In the genomic region with DNA sequence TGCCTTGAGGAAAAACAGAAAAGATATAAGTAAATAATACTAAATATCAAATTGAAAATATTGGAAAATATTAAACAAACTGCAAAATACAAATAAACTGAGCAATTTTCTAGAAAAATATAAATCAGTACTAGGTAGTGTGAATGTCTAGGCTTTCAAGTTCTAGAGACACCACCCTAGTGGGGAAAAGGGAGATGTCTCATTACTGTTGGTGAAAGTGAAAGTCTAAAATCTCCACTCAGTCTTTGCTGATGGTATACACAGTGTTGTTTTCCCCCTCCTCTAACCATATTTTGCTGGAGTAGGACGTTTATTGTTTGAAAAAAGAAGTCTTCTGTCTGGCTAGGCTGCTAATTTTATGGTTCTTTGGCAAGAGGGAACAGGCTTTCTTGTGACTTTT, we compare ENCODE assay signal across 1 cellular context.
TF ChIP-seq lines count a peak whose summit lies in the region.

No MANE protein-coding gene starts in this region.

TF ChIP-seq in GM23338, 12 proteins besides CTCF, POLR2A, EP300 and RAD21 (continued from another document):
- TF ChIP-seq, protein P1, sequence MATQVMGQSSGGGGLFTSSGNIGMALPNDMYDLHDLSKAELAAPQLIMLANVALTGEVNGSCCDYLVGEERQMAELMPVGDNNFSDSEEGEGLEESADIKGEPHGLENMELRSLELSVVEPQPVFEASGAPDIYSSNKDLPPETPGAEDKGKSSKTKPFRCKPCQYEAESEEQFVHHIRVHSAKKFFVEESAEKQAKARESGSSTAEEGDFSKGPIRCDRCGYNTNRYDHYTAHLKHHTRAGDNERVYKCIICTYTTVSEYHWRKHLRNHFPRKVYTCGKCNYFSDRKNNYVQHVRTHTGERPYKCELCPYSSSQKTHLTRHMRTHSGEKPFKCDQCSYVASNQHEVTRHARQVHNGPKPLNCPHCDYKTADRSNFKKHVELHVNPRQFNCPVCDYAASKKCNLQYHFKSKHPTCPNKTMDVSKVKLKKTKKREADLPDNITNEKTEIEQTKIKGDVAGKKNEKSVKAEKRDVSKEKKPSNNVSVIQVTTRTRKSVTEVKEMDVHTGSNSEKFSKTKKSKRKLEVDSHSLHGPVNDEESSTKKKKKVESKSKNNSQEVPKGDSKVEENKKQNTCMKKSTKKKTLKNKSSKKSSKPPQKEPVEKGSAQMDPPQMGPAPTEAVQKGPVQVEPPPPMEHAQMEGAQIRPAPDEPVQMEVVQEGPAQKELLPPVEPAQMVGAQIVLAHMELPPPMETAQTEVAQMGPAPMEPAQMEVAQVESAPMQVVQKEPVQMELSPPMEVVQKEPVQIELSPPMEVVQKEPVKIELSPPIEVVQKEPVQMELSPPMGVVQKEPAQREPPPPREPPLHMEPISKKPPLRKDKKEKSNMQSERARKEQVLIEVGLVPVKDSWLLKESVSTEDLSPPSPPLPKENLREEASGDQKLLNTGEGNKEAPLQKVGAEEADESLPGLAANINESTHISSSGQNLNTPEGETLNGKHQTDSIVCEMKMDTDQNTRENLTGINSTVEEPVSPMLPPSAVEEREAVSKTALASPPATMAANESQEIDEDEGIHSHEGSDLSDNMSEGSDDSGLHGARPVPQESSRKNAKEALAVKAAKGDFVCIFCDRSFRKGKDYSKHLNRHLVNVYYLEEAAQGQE (IDR thresholded peaks at IDR 0.05; ENCODE audit: unreplicated experiment) = no peak
